In the genomic region with DNA sequence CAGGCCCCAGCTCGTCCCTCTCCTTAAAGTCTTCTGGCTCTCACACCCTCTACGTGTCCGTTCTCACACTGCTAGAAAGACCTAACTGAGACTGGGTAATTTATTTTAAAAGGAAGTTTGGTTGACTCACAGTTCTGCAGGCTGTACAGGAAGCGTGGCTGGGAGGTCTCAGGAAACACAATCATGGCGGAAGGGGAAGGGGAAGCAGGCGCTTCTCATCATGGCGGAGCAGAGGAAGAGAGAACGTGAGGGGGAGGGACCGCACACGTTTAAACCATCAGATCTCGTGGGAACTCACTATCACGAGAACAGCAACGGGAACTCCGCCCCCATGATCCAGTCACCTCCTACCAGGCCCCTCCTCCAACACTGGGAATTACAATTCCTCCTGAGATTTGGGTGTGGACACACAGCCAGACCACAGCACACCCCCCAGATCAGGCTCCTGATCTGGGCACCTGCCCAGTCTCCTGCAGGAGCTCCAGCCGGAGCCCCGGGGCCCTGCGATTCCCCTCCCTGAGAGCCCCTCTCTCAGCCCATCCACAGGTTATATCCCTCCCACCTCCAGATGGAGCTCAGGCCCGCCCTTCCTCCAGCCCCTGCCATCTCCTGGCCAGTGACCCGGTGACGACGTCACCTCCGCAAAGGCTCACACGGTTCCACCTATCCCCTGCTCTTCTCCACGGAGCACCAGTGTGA, we compare ENCODE assay signal across 8 cellular contexts.
A peak's percentile ranks its signal among the peaks of the same experiment; 100 is the strongest.
DNase-seq lines count a peak whose midpoint lies in the region; ATAC-seq and TF ChIP-seq lines count a peak whose summit lies in the region.

No MANE protein-coding gene starts in this region.

- no TSS peak for BruUV-seq in A673 (replicated peaks; lab: Mats Ljungman, UMichigan)

- H3K9me3 ChIP-seq in HAP-1 (peaks cover 10% of the 10 kb centered on the region; the same call in 1 of the 2 replicates), stomach (no peaks in the 10 kb centered on the region), A673 (ENCODE audit: low read depth, low read length, poor library complexity, severe bottlenecking) (no peaks in the 10 kb centered on the region)

- ATAC-seq in natural killer cell treated with Interleukin-12 subunit alpha and Interleukin-12 subunit beta and Interleukin-15 and Interleukin-18, amount 100 ng/mL, for 72 hours = peak; percentile 86 to 89

- no peak for TF ChIP-seq CTCF in stomach (IDR thresholded peaks at IDR 0.05)
- no peak for TF ChIP-seq CTCF in A673 (conservative IDR thresholded peaks at IDR 0.05; ENCODE audit: low read depth, low read length)

- POLR2A ChIA-PET in HEK293T (lab: Yijun Ruan, JAX) (no interaction called here), A673 (lab: Charles Lee; ENCODE audit: low non-redundant PET) (interaction anchor here (0.6 kb wide), 1 partner anchor 17 kb away, joined by 3 read pairs; no protein-coding TSS in a partner anchor)

- H3K9me3 Mint-ChIP-seq in activated naive CD4-positive, alpha-beta T cell treated with anti-CD3 and anti-CD28 coated beads, Interleukin-2, amount 50 U/mL, for 24 hours = no peaks in the 10 kb centered on the region
- no peaks in the 10 kb centered on the region for H3K9me3 Mint-ChIP-seq in natural killer cell treated with Interleukin-12 subunit alpha and Interleukin-12 subunit beta and Interleukin-15 and Interleukin-18, amount 100 ng/mL, for 72 hours

- H3K27ac Mint-ChIP-seq in activated naive CD4-positive, alpha-beta T cell treated with anti-CD3 and anti-CD28 coated beads, Interleukin-2, amount 50 U/mL, for 24 hours = peak overlapping the region; percentile 89
- H3K27ac Mint-ChIP-seq in natural killer cell treated with Interleukin-12 subunit alpha and Interleukin-12 subunit beta and Interleukin-15 and Interleukin-18, amount 100 ng/mL, for 72 hours = peak overlapping the region; percentile 81 to 86

- H3K27me3 Mint-ChIP-seq in activated naive CD4-positive, alpha-beta T cell treated with anti-CD3 and anti-CD28 coated beads, Interleukin-2, amount 50 U/mL, for 24 hours = no peaks in the 10 kb centered on the region
- H3K27me3 Mint-ChIP-seq in natural killer cell treated with Interleukin-12 subunit alpha and Interleukin-12 subunit beta and Interleukin-15 and Interleukin-18, amount 100 ng/mL, for 72 hours = no peaks in the 10 kb centered on the region

- H3K36me3 ChIP-seq in HAP-1 (replicated peaks) (peaks cover 16% of the 10 kb centered on the region), stomach (no peaks in the 10 kb centered on the region), A673 (ENCODE audit: insufficient read depth, low read length, poor library complexity, severe bottlenecking) (no peaks in the 10 kb centered on the region)

- DNase-seq in CD1c-positive myeloid dendritic cell (ENCODE audit: extremely low spot score) (peak; percentile 90), HAP-1 (ENCODE audit: low spot score in 2 of 2) (peak; percentile 79 to 91), SK-MEL-5 (ENCODE audit: low read depth, low spot score) (peak; percentile 41), stomach (peak; percentile 48), HEK293T (ENCODE audit: extremely low spot score) (no peak), A673 (ENCODE audit: low spot score) (no peak)
- peak; percentile 86 for DNase-seq in natural killer cell treated with Interleukin-12 subunit alpha and Interleukin-12 subunit beta and Interleukin-15 and Interleukin-18, amount 100 ng/mL, for 72 hours (ENCODE audit: low spot score)

- no peak for TF ChIP-seq EP300 in stomach (IDR thresholded peaks at IDR 0.05)

- in situ Hi-C loops in HAP-1 (cut with MboI; ENCODE audit: low sequenced_read_pairs) (no loop called here), SK-MEL-5 (cut with HindIII; ENCODE audit: low pct_unique_long_range_greater_than_20kb, low sequenced_read_pairs) (no loop called here)

- WGBS in stomach, 5 donors = 51 to 72% (median 61%) methylated on average over 24 of the region's 24 CpGs

- H3K4me3 ChIP-seq in HAP-1 (peak overlapping the region; percentile 69), stomach (peak overlapping the region; percentile 37 to 64 (median 48)), A673 (ENCODE audit: low read depth, low read length, poor library complexity, severe bottlenecking) (no peak overlapping the region)

- CTCF ChIA-PET in HEK293T (lab: Yijun Ruan, JAX) (interaction anchor here (0.6 kb wide), 1 partner anchor 65 kb away, joined by 4 read pairs; no protein-coding TSS in a partner anchor), A673 (lab: Charles Lee) (interaction anchor here (0.5 to 0.7 kb wide), 2 partner anchors 36 to 100 kb away, joined by 3 to 4 read pairs; no protein-coding TSS in a partner anchor)

- H3K27ac ChIP-seq in stomach = peak overlapping the region in 4 of 5 donors; percentile 29 to 61 (median 55)
- no peak overlapping the region for H3K27ac ChIP-seq in A673 (ENCODE audit: low read depth, low read length, poor library complexity, severe bottlenecking)

- peaks cover 30% of the 10 kb centered on the region for H3K4me1 Mint-ChIP-seq in activated naive CD4-positive, alpha-beta T cell treated with anti-CD3 and anti-CD28 coated beads, Interleukin-2, amount 50 U/mL, for 24 hours
- H3K4me1 Mint-ChIP-seq in natural killer cell treated with Interleukin-12 subunit alpha and Interleukin-12 subunit beta and Interleukin-15 and Interleukin-18, amount 100 ng/mL, for 72 hours (ENCODE audit: low read depth in 2 of 2) = peaks cover 21 to 31% of the 10 kb centered on the region in 2 donors

- peaks cover 11% of the 10 kb centered on the region for H3K36me3 Mint-ChIP-seq in activated naive CD4-positive, alpha-beta T cell treated with anti-CD3 and anti-CD28 coated beads, Interleukin-2, amount 50 U/mL, for 24 hours
- peaks cover 9% of the 10 kb centered on the region for H3K36me3 Mint-ChIP-seq in natural killer cell treated with Interleukin-12 subunit alpha and Interleukin-12 subunit beta and Interleukin-15 and Interleukin-18, amount 100 ng/mL, for 72 hours

- TF ChIP-seq POLR2A in stomach (IDR thresholded peaks at IDR 0.05) = no peak

- peak overlapping the region; percentile 96 for H3K4me3 Mint-ChIP-seq in activated naive CD4-positive, alpha-beta T cell treated with anti-CD3 and anti-CD28 coated beads, Interleukin-2, amount 50 U/mL, for 24 hours
- peak overlapping the region; percentile 99 for H3K4me3 Mint-ChIP-seq in natural killer cell treated with Interleukin-12 subunit alpha and Interleukin-12 subunit beta and Interleukin-15 and Interleukin-18, amount 100 ng/mL, for 72 hours

- intact Hi-C loops in stomach (cut with DNase I; ENCODE audit: low total_unique reads) = no loop called here
- intact Hi-C loops in A673 (cut with micrococcal nuclease; ENCODE audit: unreplicated experiment) = no loop called here

- H3K4me1 ChIP-seq in HAP-1 (no peaks in the 10 kb centered on the region; the same call in 1 of the 2 replicates), stomach (peaks cover 0 to 18% (median 0%) of the 10 kb centered on the region in 4 donors), A673 (ENCODE audit: insufficient read depth, low read length, poor library complexity, severe bottlenecking) (no peaks in the 10 kb centered on the region)

- H3K27me3 ChIP-seq in HAP-1 (ENCODE audit: low read depth) = 0 out of 2 replicates have a peak, but pooled peaks cover 3% of the 10 kb centered on the region
- peaks cover 0 to 48% (median 0%) of the 10 kb centered on the region in 3 donors for H3K27me3 ChIP-seq in stomach
- H3K27me3 ChIP-seq in A673 (replicated peaks; ENCODE audit: insufficient read depth, low read depth, low read length, poor library complexity) = no peaks in the 10 kb centered on the region

TF ChIP-seq in HEK293T, 16 proteins besides CTCF, POLR2A, EP300 and RAD21:
- TF ChIP-seq L3MBTL2 (conservative IDR thresholded peaks at IDR 0.05) (no peak), CTBP1 (IDR thresholded peaks at IDR 0.05; ENCODE audit: borderline replicate concordance) (no peak), ELF4 (IDR thresholded peaks at IDR 0.05) (no peak), FOXA1 (IDR thresholded peaks at IDR 0.05) (no peak)
- TF ChIP-seq, protein P1, sequence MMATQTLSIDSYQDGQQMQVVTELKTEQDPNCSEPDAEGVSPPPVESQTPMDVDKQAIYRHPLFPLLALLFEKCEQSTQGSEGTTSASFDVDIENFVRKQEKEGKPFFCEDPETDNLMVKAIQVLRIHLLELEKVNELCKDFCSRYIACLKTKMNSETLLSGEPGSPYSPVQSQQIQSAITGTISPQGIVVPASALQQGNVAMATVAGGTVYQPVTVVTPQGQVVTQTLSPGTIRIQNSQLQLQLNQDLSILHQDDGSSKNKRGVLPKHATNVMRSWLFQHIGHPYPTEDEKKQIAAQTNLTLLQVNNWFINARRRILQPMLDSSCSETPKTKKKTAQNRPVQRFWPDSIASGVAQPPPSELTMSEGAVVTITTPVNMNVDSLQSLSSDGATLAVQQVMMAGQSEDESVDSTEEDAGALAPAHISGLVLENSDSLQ (IDR thresholded peaks at IDR 0.05) = no peak
TF ChIP-seq in HEK293T: peak in this region for 0.

Comparison
In these comparisons a context has a peak if more than half of its experiments do, and no peak if none do; other contexts are left out.
1. DNase-seq: peak in CD1c-positive myeloid dendritic cell (single experiment), HAP-1 (2 of 2), SK-MEL-5 (single experiment), natural killer cell treated with Interleukin-12 subunit alpha and Interleukin-12 subunit beta and Interleukin-15 and Interleukin-18, amount 100 ng/mL, for 72 hours (single experiment) and stomach (single experiment); none in HEK293T (single experiment) and A673 (single experiment).